ENCODE assay signal across 20 cellular contexts in the genomic region with DNA sequence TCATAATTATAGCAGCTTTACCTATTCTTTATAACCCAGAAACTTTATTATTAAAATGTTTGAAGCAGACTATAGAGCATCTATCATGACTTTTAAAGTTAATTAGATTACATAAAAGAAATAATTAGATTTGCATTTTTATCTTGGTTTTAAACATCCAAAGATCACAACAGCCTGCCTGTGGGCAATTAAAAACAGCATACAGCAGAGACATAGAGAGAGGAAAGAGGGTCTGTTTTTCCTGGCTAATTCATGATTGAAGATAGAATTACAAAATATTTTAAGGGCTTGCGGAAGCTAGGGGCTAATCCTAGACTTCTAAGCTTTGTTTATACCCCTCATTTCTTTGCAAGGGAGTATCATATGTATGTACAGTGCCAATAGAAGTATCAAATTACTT.
"Had no signal": no experiment of that assay in that cellular context is flagged by ENCODE, and none has a peak within 500 bp of the region (broad histone marks: within the 10 kb centered on the region; RNA-seq: fewer than 3 reads in every experiment).

No MANE protein-coding gene starts in this region.

- ATAC-seq: left lobe of liver; natural killer cell; stimulated activated effector memory CD8-positive, alpha-beta T cell treated with anti-CD3 and anti-CD28 coated beads, Interleukin-12 subunit alpha, Interleukin-12 subunit beta, amount 100 ng/mL, for 72 hours had no signal

- H3K4me3 Mint-ChIP-seq: natural killer cell; neural crest cell; stimulated activated effector memory CD8-positive, alpha-beta T cell treated with anti-CD3 and anti-CD28 coated beads, Interleukin-12 subunit alpha, Interleukin-12 subunit beta, amount 100 ng/mL, for 72 hours; stimulated activated naive CD8-positive, alpha-beta T cell treated with anti-CD3 and anti-CD28 coated beads, Interleukin-15, Interleukin-2, amounts not matched to agents 100 ng/mL and 50 ng/mL, for 24 hours had no signal

- H3K27ac Mint-ChIP-seq: natural killer cell; stimulated activated effector memory CD8-positive, alpha-beta T cell treated with anti-CD3 and anti-CD28 coated beads, Interleukin-12 subunit alpha, Interleukin-12 subunit beta, amount 100 ng/mL, for 72 hours; stimulated activated naive CD8-positive, alpha-beta T cell treated with anti-CD3 and anti-CD28 coated beads, Interleukin-15, Interleukin-2, amounts not matched to agents 100 ng/mL and 50 ng/mL, for 24 hours had no signal

- H3K27ac ChIP-seq: colonic mucosa, right atrium auricular region, sigmoid colon, tibial artery, upper lobe of left lung, uterus had no signal

- DNase-seq: colonic mucosa; dermis blood vessel endothelial cell; foreskin melanocyte; head of caudate nucleus; hippocampal formation; mammary epithelial cell; natural killer cell; posterior cingulate gyrus; sigmoid colon; small intestine; stimulated activated CD4-positive, alpha-beta T cell treated with anti-CD3 and anti-CD28 coated beads, Interleukin-4, amount 100 ng/mL, for 1 hour; stimulated activated CD8-positive, alpha-beta memory T cell treated with anti-CD3 and anti-CD28 coated beads, Interleukin-4, amount 100 ng/mL, for 48 hours; tibial artery; upper lobe of left lung; uterus had no signal

- H3K4me3 ChIP-seq: colonic mucosa, right atrium auricular region, sigmoid colon, tibial artery, upper lobe of left lung, uterus had no signal

- H3K27me3 Mint-ChIP-seq: stimulated activated naive CD8-positive, alpha-beta T cell treated with anti-CD3 and anti-CD28 coated beads, Interleukin-15, Interleukin-2, amounts not matched to agents 100 ng/mL and 50 ng/mL, for 24 hours had no signal

- H3K9me3 Mint-ChIP-seq: natural killer cell; neural crest cell; stimulated activated effector memory CD8-positive, alpha-beta T cell treated with anti-CD3 and anti-CD28 coated beads, Interleukin-12 subunit alpha, Interleukin-12 subunit beta, amount 100 ng/mL, for 72 hours; stimulated activated naive CD8-positive, alpha-beta T cell treated with anti-CD3 and anti-CD28 coated beads, Interleukin-15, Interleukin-2, amounts not matched to agents 100 ng/mL and 50 ng/mL, for 24 hours had no signal

- H3K36me3 Mint-ChIP-seq: natural killer cell; stimulated activated effector memory CD8-positive, alpha-beta T cell treated with anti-CD3 and anti-CD28 coated beads, Interleukin-12 subunit alpha, Interleukin-12 subunit beta, amount 100 ng/mL, for 72 hours had no signal

- H3K9me3 ChIP-seq: colonic mucosa, right atrium auricular region, sigmoid colon, tibial artery, upper lobe of left lung, uterus had no signal

- H3K36me3 ChIP-seq: colonic mucosa, right atrium auricular region, sigmoid colon, tibial artery, upper lobe of left lung, uterus had no signal

- H3K4me1 ChIP-seq: colonic mucosa, right atrium auricular region, sigmoid colon, upper lobe of left lung, uterus had no signal

- H3K4me1 Mint-ChIP-seq: natural killer cell; stimulated activated effector memory CD8-positive, alpha-beta T cell treated with anti-CD3 and anti-CD28 coated beads, Interleukin-12 subunit alpha, Interleukin-12 subunit beta, amount 100 ng/mL, for 72 hours had no signal

- H3K27me3 ChIP-seq: colonic mucosa, right atrium auricular region, sigmoid colon, tibial artery, upper lobe of left lung, uterus had no signal
